Comparison of ENCODE assay signal across 2 cellular contexts in genomic region chr10:50739618-50740350, GRCh38.
TF ChIP-seq lines count a peak whose summit lies in the region.

ASAH2B (plus strand) TSS chr10:50739936; CDS start chr10:50745131, 5,195 bp downstream.

TF ChIP-seq in IMR-90, 13 proteins besides CTCF, POLR2A, EP300 and RAD21 (continued from another document):
- TF ChIP-seq, protein P1, sequence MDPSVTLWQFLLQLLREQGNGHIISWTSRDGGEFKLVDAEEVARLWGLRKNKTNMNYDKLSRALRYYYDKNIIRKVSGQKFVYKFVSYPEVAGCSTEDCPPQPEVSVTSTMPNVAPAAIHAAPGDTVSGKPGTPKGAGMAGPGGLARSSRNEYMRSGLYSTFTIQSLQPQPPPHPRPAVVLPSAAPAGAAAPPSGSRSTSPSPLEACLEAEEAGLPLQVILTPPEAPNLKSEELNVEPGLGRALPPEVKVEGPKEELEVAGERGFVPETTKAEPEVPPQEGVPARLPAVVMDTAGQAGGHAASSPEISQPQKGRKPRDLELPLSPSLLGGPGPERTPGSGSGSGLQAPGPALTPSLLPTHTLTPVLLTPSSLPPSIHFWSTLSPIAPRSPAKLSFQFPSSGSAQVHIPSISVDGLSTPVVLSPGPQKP (IDR thresholded peaks at IDR 0.05; ENCODE audit: borderline replicate concordance, low read depth, low read length), result no peak
- TF ChIP-seq NFE2L2 (IDR thresholded peaks at IDR 0.05; ENCODE audit: low read depth, low read length) (no peak), MAZ (IDR thresholded peaks at IDR 0.05; ENCODE audit: borderline replicate concordance, low read depth, low read length) (peak; percentile 72), USF2 (IDR thresholded peaks at IDR 0.05; ENCODE audit: low read depth, low read length) (no peak)

TF ChIP-seq in SK-N-SH, 30 proteins besides CTCF, POLR2A, EP300 and RAD21 (continued from another document):
- peak; percentile 85 for TF ChIP-seq GABPA (IDR thresholded peaks at IDR 0.05; ENCODE audit: low read depth)
- TF ChIP-seq FOSL2 (IDR thresholded peaks at IDR 0.05; ENCODE audit: borderline replicate concordance, low read depth), result no peak
- 0 out of 2 replicates have a peak, but pooled peaks have one; percentile 34 for TF ChIP-seq MXI1 (IDR thresholded peaks at IDR 0.05; ENCODE audit: low read depth, low read length)
- TF ChIP-seq CHD2 (IDR thresholded peaks at IDR 0.05; ENCODE audit: low read length, partially characterized antibody), result peak; percentile 27
- TF ChIP-seq POLR2AphosphoS5 (IDR thresholded peaks at IDR 0.05; ENCODE audit: low read depth, low read length), result peak; percentile 74; the same call in 1 of the 2 replicates
- TF ChIP-seq USF1 (IDR thresholded peaks at IDR 0.05; ENCODE audit: borderline replicate concordance, low read depth), result no peak
- TF ChIP-seq TAF1 (IDR thresholded peaks at IDR 0.05; ENCODE audit: borderline replicate concordance, low read depth, low read length), result peak; percentile 55; the same call in 1 of the 2 replicates
- peak; percentile 30; the same call in 1 of the 2 replicates for TF ChIP-seq NRF1 (IDR thresholded peaks at IDR 0.05; ENCODE audit: low read depth, low read length)
- 0 out of 2 replicates have a peak, but pooled peaks have one; percentile 60 for TF ChIP-seq FOXJ3 (CRISPR knock-in tag; IDR thresholded peaks at IDR 0.05)
- TF ChIP-seq, protein P2, sequence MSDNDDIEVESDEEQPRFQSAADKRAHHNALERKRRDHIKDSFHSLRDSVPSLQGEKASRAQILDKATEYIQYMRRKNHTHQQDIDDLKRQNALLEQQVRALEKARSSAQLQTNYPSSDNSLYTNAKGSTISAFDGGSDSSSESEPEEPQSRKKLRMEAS (IDR thresholded peaks at IDR 0.05; ENCODE audit: low read depth), result peak; percentile 85
- TF ChIP-seq NFIC (IDR thresholded peaks at IDR 0.05; ENCODE audit: borderline replicate concordance), result peak; percentile 53; the same call in 1 of the 2 replicates
- no peak for TF ChIP-seq YY1 (IDR thresholded peaks at IDR 0.05; ENCODE audit: low read depth)
